Comparison of ENCODE assay signal across 13 cellular contexts in the genomic region with DNA sequence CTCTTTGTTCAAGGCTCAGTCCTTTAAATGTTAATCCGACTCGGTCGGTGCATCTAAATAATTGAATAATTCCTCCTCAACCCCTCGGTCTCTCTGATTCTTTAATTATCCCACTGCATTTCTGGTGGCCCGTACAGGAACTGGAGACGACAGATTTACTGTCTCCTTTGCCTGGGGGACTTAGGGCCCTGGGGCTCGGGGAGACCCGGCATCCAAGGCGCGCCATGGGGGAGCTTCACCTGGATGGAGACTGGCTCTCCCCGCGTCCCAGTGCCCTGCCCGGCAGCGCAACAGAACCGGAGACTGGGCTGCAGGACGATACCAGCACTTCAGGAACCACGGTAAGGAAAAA. TPM values are rescaled to one million over a fixed set of nuclear protein-coding genes. Genes with fewer than 3 reads are reported as not detected.
DNase-seq lines count a peak whose midpoint lies in the region; ATAC-seq and TF ChIP-seq lines count a peak whose summit lies in the region.
"Had no signal": no experiment of that assay in that cellular context is flagged by ENCODE, and none has a peak within 500 bp of the region (broad histone marks: within the 10 kb centered on the region; RNA-seq: fewer than 3 reads in every experiment).

No MANE protein-coding gene starts in this region.

- POLR2A ChIA-PET in naive thymus-derived CD4-positive, alpha-beta T cell (lab: Charles Lee): interaction anchor here (0.5 to 3.1 kb wide), 8 partner anchors 8 to 114 kb away, joined by 3 to 33 read pairs (median 6); a partner anchor contains a TSS

- TF ChIP-seq POLR2A in heart left ventricle (IDR thresholded peaks at IDR 0.05) (no peak), upper lobe of left lung (IDR thresholded peaks at IDR 0.05) (no peak)

- intact Hi-C loops in heart left ventricle (cut with DNase I): no loop called here
- intact Hi-C loops in left ventricle myocardium superior (cut with micrococcal nuclease): no loop called here
- intact Hi-C loops in naive thymus-derived CD4-positive, alpha-beta T cell (cut with micrococcal nuclease): loop anchor here (2.0 kb wide), 2 partner anchors 53 to 265 kb away; a partner anchor contains a TSS

- no peak for TF ChIP-seq EP300 in upper lobe of left lung (IDR thresholded peaks at IDR 0.05)

- H3K27me3 ChIP-seq in heart left ventricle: no peaks in the 10 kb centered on the region
- H3K27me3 ChIP-seq in naive thymus-derived CD4-positive, alpha-beta T cell (ENCODE audit: control insufficient read depth in 2 of 2, insufficient read depth in 2 of 2, low read length in 2 of 2): no peaks in the 10 kb centered on the region
- no peaks in the 10 kb centered on the region for H3K27me3 ChIP-seq in upper lobe of left lung

- H3K36me3 ChIP-seq in heart left ventricle (no peaks in the 10 kb centered on the region), upper lobe of left lung (no peaks in the 10 kb centered on the region)
- no peaks in the 10 kb centered on the region for H3K36me3 ChIP-seq in naive thymus-derived CD4-positive, alpha-beta T cell (ENCODE audit: control insufficient read depth in 2 of 3, insufficient read depth in 3 of 3, low read length in 3 of 3)

- H3K27me3 Mint-ChIP-seq in naive thymus-derived CD4-positive, alpha-beta T cell: peaks cover 0 to 29% (median 0%) of the 10 kb centered on the region in 5 donors
- H3K27me3 Mint-ChIP-seq: activated CD8-positive, alpha-beta T cell treated with anti-CD3 and anti-CD28 coated beads for 36 hours had no signal

- H3K4me3 ChIP-seq in heart left ventricle (peak overlapping the region in 11 of 12 donors; percentile 45 to 82 (median 62)), epithelial cell of proximal tubule (ENCODE audit: low read depth, low read length) (peak overlapping the region; percentile 67), upper lobe of left lung (peak overlapping the region in 3 of 4 donors; percentile 53 to 67 (median 53))
- H3K4me3 ChIP-seq in naive thymus-derived CD4-positive, alpha-beta T cell (ENCODE audit: low read length): peak overlapping the region; percentile 78
- H3K4me3 ChIP-seq: A549 had no signal

- CTCF ChIA-PET in naive thymus-derived CD4-positive, alpha-beta T cell (lab: Charles Lee): interaction anchor here (1.1 to 1.2 kb wide), 2 partner anchors 31 to 33 kb away, joined by 4 read pairs; no protein-coding TSS in a partner anchor

- DNase-seq in heart left ventricle (no peak), left ventricle myocardium superior (no peak), epithelial cell of proximal tubule (ENCODE audit: low read depth) (no peak), upper lobe of left lung (peak in 1 of 2 donors; percentile 63), NCI-H2029 (lab: John Stamatoyannopoulos, UW) (no peak), NCI-H2029 treated with DMSO at 0.1 percent for 48 hours (lab: John Stamatoyannopoulos, UW) (no peak), NCI-H1436 (lab: John Stamatoyannopoulos, UW) (no peak)
- DNase-seq in naive thymus-derived CD4-positive, alpha-beta T cell: peak in 2 of 9 donors; percentile 1 to 2
- DNase-seq: amniotic stem cell, GDM1, NCI-H2227 treated with DMSO at 0.1 percent for 48 hours had no signal

- H3K4me3 Mint-ChIP-seq in naive thymus-derived CD4-positive, alpha-beta T cell: no peak overlapping the region
- H3K4me3 Mint-ChIP-seq: activated CD8-positive, alpha-beta T cell treated with anti-CD3 and anti-CD28 coated beads for 36 hours had no signal

- no peaks in the 10 kb centered on the region for H3K9me3 Mint-ChIP-seq in naive thymus-derived CD4-positive, alpha-beta T cell
- H3K9me3 Mint-ChIP-seq: activated CD8-positive, alpha-beta T cell treated with anti-CD3 and anti-CD28 coated beads for 36 hours had no signal

- peaks cover 0 to 19% (median 5%) of the 10 kb centered on the region in 12 donors for H3K4me1 ChIP-seq in heart left ventricle
- H3K4me1 ChIP-seq in naive thymus-derived CD4-positive, alpha-beta T cell (ENCODE audit: control insufficient read depth in 2 of 2, insufficient read depth in 2 of 2, low read length in 2 of 2): peaks cover 7 to 15% of the 10 kb centered on the region in 2 donors
- peaks cover 4 to 19% (median 16%) of the 10 kb centered on the region in 4 donors for H3K4me1 ChIP-seq in upper lobe of left lung

- H3K36me3 Mint-ChIP-seq in naive thymus-derived CD4-positive, alpha-beta T cell: peaks cover 0 to 4% (median 0%) of the 10 kb centered on the region in 5 donors

- peaks cover 0 to 8% (median 0%) of the 10 kb centered on the region in 7 donors for H3K4me1 Mint-ChIP-seq in naive thymus-derived CD4-positive, alpha-beta T cell

- H3K27ac Mint-ChIP-seq in naive thymus-derived CD4-positive, alpha-beta T cell: no peak overlapping the region
- H3K27ac Mint-ChIP-seq: activated CD8-positive, alpha-beta T cell treated with anti-CD3 and anti-CD28 coated beads for 36 hours had no signal

- no peaks in the 10 kb centered on the region for H3K9me3 ChIP-seq in heart left ventricle
- no peaks in the 10 kb centered on the region for H3K9me3 ChIP-seq in naive thymus-derived CD4-positive, alpha-beta T cell (ENCODE audit: control insufficient read depth in 2 of 3, low read length in 3 of 3)
- H3K9me3 ChIP-seq in upper lobe of left lung: no peaks in the 10 kb centered on the region
- H3K9me3 ChIP-seq: A549 had no signal

- H3K27ac ChIP-seq in heart left ventricle (peak overlapping the region in 8 of 12 donors; percentile 28 to 94 (median 74)), upper lobe of left lung (peak overlapping the region; percentile 79 to 88 (median 82))
- peak overlapping the region; percentile 84 for H3K27ac ChIP-seq in naive thymus-derived CD4-positive, alpha-beta T cell (ENCODE audit: low read depth, low read length)
- H3K27ac ChIP-seq: A549 had no signal

- TF ChIP-seq CTCF in heart left ventricle (IDR thresholded peaks at IDR 0.05): no peak
- no peak for TF ChIP-seq CTCF in epithelial cell of proximal tubule (conservative IDR thresholded peaks at IDR 0.05; ENCODE audit: low read depth, low read length)
- TF ChIP-seq CTCF in upper lobe of left lung (IDR thresholded peaks at IDR 0.05): no peak

- ATAC-seq in heart left ventricle (no peak), left ventricle myocardium superior (no peak), upper lobe of left lung (ENCODE audit: low FRiP score in 2 of 2) (peak in 1 of 2 donors; percentile 6)
- ATAC-seq in naive thymus-derived CD4-positive, alpha-beta T cell: peak; percentile 4

- WGBS in heart left ventricle, 4 donors: 55 to 78% (median 64%) methylated on average over 17 of the region's 17 CpGs
- WGBS in upper lobe of left lung, 2 donors: 46 to 60% methylated on average over 17 of the region's 17 CpGs

RNA-seq across cellular contexts. Expression of a gene that starts 47.7 kb away (rescaled TPM):
- total RNA-seq in heart left ventricle: 10 to 100 TPM in 6 of 9 donors, 1 to 10 TPM in 3; 8.1 to 14.9 (median 12.0) TPM
- 10 to 100 TPM in 1 of 2 donors, 1 to 10 TPM in 1; 1.9 to 10.2 TPM for polyA plus RNA-seq in heart left ventricle
- 14.5 TPM for total RNA-seq in left ventricle myocardium superior
- 19.3 and 27.1 TPM in 2 replicates for total RNA-seq in epithelial cell of proximal tubule
- total RNA-seq in naive thymus-derived CD4-positive, alpha-beta T cell: 10 to 100 TPM; 19.0 to 33.6 (median 22.4) TPM
- 1 to 10 TPM; 3.4 to 5.6 TPM for polyA plus RNA-seq in naive thymus-derived CD4-positive, alpha-beta T cell
- total RNA-seq in upper lobe of left lung: 10 to 100 TPM in 5 of 6 donors, 1 to 10 TPM in 1; 6.8 to 21.6 (median 17.2) TPM

RNA-seq across cellular contexts. Expression of a gene that starts 48.3 kb away (rescaled TPM):
- total RNA-seq in heart left ventricle (under 1 TPM in 2 of 9 donors, not detected in 7; 0.13 to 0.69 TPM), left ventricle myocardium superior (not detected), epithelial cell of proximal tubule (0.69 TPM in 1 of 2 replicates, not detected in the other), upper lobe of left lung (1 to 10 TPM in 1 of 6 donors, under 1 TPM in 4, not detected in 1; 0.15 to 2.1 (median 0.30) TPM)
- under 1 TPM in 1 of 2 donors, not detected in 1; 0.08 TPM for polyA plus RNA-seq in heart left ventricle
- total RNA-seq in naive thymus-derived CD4-positive, alpha-beta T cell: 1 to 10 TPM; 1.2 to 5.0 (median 2.6) TPM
- under 1 TPM; 0.09 to 0.47 TPM for polyA plus RNA-seq in naive thymus-derived CD4-positive, alpha-beta T cell

RNA-seq across cellular contexts. Expression of a gene that starts 53.5 kb away (rescaled TPM):
- total RNA-seq in heart left ventricle (1,000 to 10,000 TPM in 4 of 9 donors, 100 to 1,000 TPM in 5; 684 to 1,915 (median 836) TPM), left ventricle myocardium superior (1,919 TPM), epithelial cell of proximal tubule (71.1 and 77.8 TPM in 2 replicates), upper lobe of left lung (100 to 1,000 TPM in 2 of 6 donors, 10 to 100 TPM in 4; 67.1 to 124 (median 91.2) TPM)
- polyA plus RNA-seq in heart left ventricle: 100 to 1,000 TPM; 526 TPM
- 10 to 100 TPM; 38.1 to 77.5 (median 64.2) TPM for total RNA-seq in naive thymus-derived CD4-positive, alpha-beta T cell
- polyA plus RNA-seq in naive thymus-derived CD4-positive, alpha-beta T cell: 100 to 1,000 TPM in 1 of 2 donors, 10 to 100 TPM in 1; 86.3 to 112 TPM

RNA-seq across cellular contexts. Expression of a gene that starts 53.8 kb away (rescaled TPM):
- total RNA-seq in heart left ventricle: 100 to 1,000 TPM; 285 to 786 (median 407) TPM
- 100 to 1,000 TPM; 202 to 235 TPM for polyA plus RNA-seq in heart left ventricle
- total RNA-seq in left ventricle myocardium superior: 800 TPM
- 89.0 and 105 TPM in 2 replicates for total RNA-seq in epithelial cell of proximal tubule
- 100 to 1,000 TPM in 3 of 5 experiments, 10 to 100 TPM in 2; 83.8 to 111 (median 102) TPM for total RNA-seq in naive thymus-derived CD4-positive, alpha-beta T cell
- 100 to 1,000 TPM; 116 to 150 TPM for polyA plus RNA-seq in naive thymus-derived CD4-positive, alpha-beta T cell
- 100 to 1,000 TPM in 4 of 6 donors, 10 to 100 TPM in 2; 61.8 to 120 (median 110) TPM for total RNA-seq in upper lobe of left lung

Comparison
In these comparisons a context has a peak if more than half of its experiments do, and no peak if none do; other contexts are left out.
1. intact Hi-C loops: an anchor here in naive thymus-derived CD4-positive, alpha-beta T cell (2.0 kb wide); none called in heart left ventricle and left ventricle myocardium superior.